ENCODE assay signal across 1 cellular context in the genomic region with DNA sequence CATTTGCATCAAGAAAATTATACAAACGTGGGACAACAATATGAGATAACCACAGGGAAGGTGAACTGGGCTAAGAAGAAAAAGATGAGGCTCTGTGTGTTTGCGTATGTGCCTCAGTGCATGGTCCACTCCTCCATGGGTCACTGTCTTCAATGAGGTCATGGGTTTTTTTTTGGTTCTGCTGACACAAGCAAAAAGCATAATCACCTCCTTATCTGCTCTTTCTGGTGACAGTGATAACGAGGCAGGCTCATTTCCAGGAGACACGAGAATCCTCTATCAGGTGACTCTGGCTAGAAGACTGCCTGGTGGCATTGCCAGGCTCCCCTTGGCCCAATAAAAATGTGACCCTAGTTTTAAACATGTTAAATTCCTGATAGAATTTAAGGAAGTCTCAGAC.
TF ChIP-seq lines count a peak whose summit lies in the region.

No MANE protein-coding gene starts in this region.

TF ChIP-seq in K562, 482 proteins besides CTCF, POLR2A, EP300 and RAD21 (continued from another document):
- TF ChIP-seq CUX1 (CRISPR knock-in tag; IDR thresholded peaks at IDR 0.05) (no peak), POLR3A (IDR thresholded peaks at IDR 0.05; ENCODE audit: borderline replicate concordance, extremely low read depth, insufficient read depth, insufficient read length) (no peak), STAG1 (CRISPR knock-in tag; IDR thresholded peaks at IDR 0.05; ENCODE audit: borderline replicate concordance) (no peak), CREM (IDR thresholded peaks at IDR 0.05; ENCODE audit: low read depth) (0 out of 2 replicates have a peak, but pooled peaks have one; percentile 13), MAFK (IDR thresholded peaks at IDR 0.05; ENCODE audit: low read length) (peak; percentile 93), NCOA4 (IDR thresholded peaks at IDR 0.05; ENCODE audit: partially characterized antibody) (no peak), KDM4B (IDR thresholded peaks at IDR 0.05; ENCODE audit: borderline replicate concordance in 2 of 2, low read depth in 1 of 2) (no peak)
- TF ChIP-seq, protein P1, sequence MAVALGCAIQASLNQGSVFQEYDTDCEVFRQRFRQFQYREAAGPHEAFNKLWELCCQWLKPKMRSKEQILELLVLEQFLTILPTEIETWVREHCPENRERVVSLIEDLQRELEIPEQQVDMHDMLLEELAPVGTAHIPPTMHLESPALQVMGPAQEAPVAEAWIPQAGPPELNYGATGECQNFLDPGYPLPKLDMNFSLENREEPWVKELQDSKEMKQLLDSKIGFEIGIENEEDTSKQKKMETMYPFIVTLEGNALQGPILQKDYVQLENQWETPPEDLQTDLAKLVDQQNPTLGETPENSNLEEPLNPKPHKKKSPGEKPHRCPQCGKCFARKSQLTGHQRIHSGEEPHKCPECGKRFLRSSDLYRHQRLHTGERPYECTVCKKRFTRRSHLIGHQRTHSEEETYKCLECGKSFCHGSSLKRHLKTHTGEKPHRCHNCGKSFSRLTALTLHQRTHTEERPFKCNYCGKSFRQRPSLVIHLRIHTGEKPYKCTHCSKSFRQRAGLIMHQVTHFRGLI (CRISPR knock-in tag; IDR thresholded peaks at IDR 0.05), result no peak
